1 cellular context compared by ENCODE assay signal in genomic region chr9:76394023-76394895, GRCh38.
TF ChIP-seq lines count a peak whose summit lies in the region.

RFK (minus strand) TSS chr9:76394426; CDS start chr9:76394171, 255 bp downstream.

TF ChIP-seq in K562, 482 proteins besides CTCF, POLR2A, EP300 and RAD21 (continued from another document and continues in another):
- TF ChIP-seq ZNF518B (CRISPR knock-in tag; IDR thresholded peaks at IDR 0.05) = no peak
- no peak for TF ChIP-seq HOMEZ (CRISPR knock-in tag; IDR thresholded peaks at IDR 0.05)
- no peak for TF ChIP-seq PHTF2 (CRISPR knock-in tag; IDR thresholded peaks at IDR 0.05)
- no peak for TF ChIP-seq ZNF511 (CRISPR knock-in tag; IDR thresholded peaks at IDR 0.05)
- TF ChIP-seq ZNF282 (CRISPR knock-in tag; IDR thresholded peaks at IDR 0.05) = no peak
- TF ChIP-seq BRF1 (IDR thresholded peaks at IDR 0.05; ENCODE audit: borderline replicate concordance, extremely low read depth, insufficient read length) = no peak
- no peak; the same call in 1 of the 2 replicates for TF ChIP-seq POLR2H (tag; IDR thresholded peaks at IDR 0.05; ENCODE audit: low read depth)
- no peak for TF ChIP-seq XRCC4 (IDR thresholded peaks at IDR 0.05; ENCODE audit: extremely low read depth, insufficient read depth, insufficient read length)
- peak; percentile 61; the same call in 1 of the 2 replicates for TF ChIP-seq ELF2 (CRISPR knock-in tag; IDR thresholded peaks at IDR 0.05)
- TF ChIP-seq TFAP4 (CRISPR knock-in tag; IDR thresholded peaks at IDR 0.05; ENCODE audit: borderline replicate concordance) = peak; percentile 48; the same call in 1 of the 2 replicates
- no peak for TF ChIP-seq TEAD1 (CRISPR knock-in tag; IDR thresholded peaks at IDR 0.05)
- no peak for TF ChIP-seq NFATC3 (IDR thresholded peaks at IDR 0.05)
- TF ChIP-seq ZNF217 (CRISPR knock-in tag; IDR thresholded peaks at IDR 0.05) = no peak
- peak; percentile 49 for TF ChIP-seq CTCFL (IDR thresholded peaks at IDR 0.05; ENCODE audit: borderline replicate concordance, insufficient read depth, low read depth, low read length, poor library complexity, severe bottlenecking)
- peak; percentile 92 for TF ChIP-seq DEAF1 (CRISPR knock-in tag; IDR thresholded peaks at IDR 0.05)
- TF ChIP-seq HNRNPLL (IDR thresholded peaks at IDR 0.05; ENCODE audit: low read depth, low read length, poor library complexity, severe bottlenecking) = peak; percentile 69
- no peak for TF ChIP-seq TRIM25 (IDR thresholded peaks at IDR 0.05; ENCODE audit: borderline replicate concordance)
- no peak for TF ChIP-seq ZNF561 (CRISPR knock-in tag; conservative IDR thresholded peaks at IDR 0.05)
- TF ChIP-seq ZNF41 (CRISPR knock-in tag; conservative IDR thresholded peaks at IDR 0.05) = no peak
- no peak for TF ChIP-seq STAT5A (IDR thresholded peaks at IDR 0.05; ENCODE audit: borderline replicate concordance, low read length)
- TF ChIP-seq YY1 (IDR thresholded peaks at IDR 0.05; ENCODE audit: borderline replicate concordance in 1 of 3, control insufficient read depth in 1 of 3, extremely low read depth in 1 of 3, insufficient read depth in 3 of 3, insufficient read length in 1 of 3, insufficient replicate concordance in 2 of 3, low read depth in 1 of 3, low read length in 2 of 3) = peak in 2 of 3 experiments; percentile 56 to 58
- no peak for TF ChIP-seq CEBPB (tag; IDR thresholded peaks at IDR 0.05)
- no peak for TF ChIP-seq CREB1 (IDR thresholded peaks at IDR 0.05)
- TF ChIP-seq CREB1 (CRISPR knock-in tag; IDR thresholded peaks at IDR 0.05) = no peak
- no peak for TF ChIP-seq MTA2 (IDR thresholded peaks at IDR 0.05; ENCODE audit: low read depth)
- no peak for TF ChIP-seq POLR2B (IDR thresholded peaks at IDR 0.05; ENCODE audit: low read depth, partially characterized antibody)
- no peak for TF ChIP-seq HIVEP1 (CRISPR knock-in tag; IDR thresholded peaks at IDR 0.05)
- no peak for TF ChIP-seq ZNF121 (CRISPR knock-in tag; conservative IDR thresholded peaks at IDR 0.05)
- TF ChIP-seq STAT6 (CRISPR knock-in tag; IDR thresholded peaks at IDR 0.05) = no peak
- no peak for TF ChIP-seq KAT7 (CRISPR knock-in tag; IDR thresholded peaks at IDR 0.05; ENCODE audit: borderline replicate concordance)
- peak; percentile 70 for TF ChIP-seq L3MBTL2 (IDR thresholded peaks at IDR 0.05)
- no peak for TF ChIP-seq ZNF695 (CRISPR knock-in tag; IDR thresholded peaks at IDR 0.05)
- TF ChIP-seq E2F4 (CRISPR knock-in tag; IDR thresholded peaks at IDR 0.05; ENCODE audit: low read depth) = no peak
- no peak for TF ChIP-seq PTBP1 (IDR thresholded peaks at IDR 0.05; ENCODE audit: low read depth, low read length)
- TF ChIP-seq RBFOX2 (IDR thresholded peaks at IDR 0.05; ENCODE audit: low read depth, low read length) = peak; percentile 85
- TF ChIP-seq DMBX1 (CRISPR knock-in tag; IDR thresholded peaks at IDR 0.05; ENCODE audit: borderline replicate concordance) = no peak
- TF ChIP-seq ATF6 (CRISPR knock-in tag; IDR thresholded peaks at IDR 0.05) = no peak
- no peak for TF ChIP-seq ARHGAP35 (IDR thresholded peaks at IDR 0.05; ENCODE audit: partially characterized antibody)
- TF ChIP-seq ZEB2 (IDR thresholded peaks at IDR 0.05) = 0 out of 2 replicates have a peak, but pooled peaks have one; percentile 18
- peak in 1 of 2 experiments; percentile 45; a peak in 2 of 4 replicates for TF ChIP-seq ZNF639 (CRISPR knock-in tag; conservative IDR thresholded peaks at IDR 0.05 in 1 of 2, IDR thresholded peaks at IDR 0.05 in 1 of 2)
- TF ChIP-seq COPS2 (conservative IDR thresholded peaks at IDR 0.05) = no peak
